10 cellular contexts compared by ENCODE assay signal in the genomic region with DNA sequence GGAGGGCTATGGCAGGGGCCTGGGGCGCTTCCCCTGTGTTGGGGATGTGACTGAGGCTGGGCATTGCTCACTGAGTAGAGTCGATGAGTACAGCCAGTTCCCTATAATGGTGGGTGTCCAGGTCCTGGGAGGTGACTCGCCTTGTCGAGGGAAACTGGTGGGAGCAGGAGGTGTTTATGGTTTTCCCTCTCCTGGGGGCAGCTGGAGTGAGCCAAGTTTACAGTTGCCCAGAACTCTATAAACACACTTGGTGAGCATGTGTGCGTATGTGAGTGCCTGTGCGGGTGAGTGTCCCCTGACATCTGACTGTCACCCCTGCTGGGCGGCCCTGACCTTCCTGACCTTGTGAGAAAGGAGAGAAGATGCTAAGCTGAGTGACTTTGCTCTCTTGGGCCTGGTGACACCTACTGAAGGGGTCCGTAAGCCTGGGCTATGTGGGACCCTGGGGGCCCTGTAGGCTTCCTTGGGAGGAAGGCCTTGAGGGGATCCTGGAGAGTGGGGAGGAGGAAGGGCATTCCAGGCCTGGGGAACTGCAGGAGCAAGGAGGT.
"Had no signal": no experiment of that assay in that cellular context is flagged by ENCODE, and none has a peak within 500 bp of the region (broad histone marks: within the 10 kb centered on the region; RNA-seq: fewer than 3 reads in every experiment).

No MANE protein-coding gene starts in this region.

- H3K27ac Mint-ChIP-seq: activated B cell treated with CpG ODN at 0.5 μM for 24 hours; activated CD4-positive, alpha-beta T cell treated with anti-CD3 and anti-CD28 coated beads, Interleukin-2, amount 10 ng/mL, durations not matched to agents 24 days and 14 days; activated naive CD4-positive, alpha-beta T cell treated with anti-CD3 and anti-CD28 coated beads for 36 hours; natural killer cell had no signal

- H3K4me1 ChIP-seq: sigmoid colon, uterus had no signal

- H3K4me1 Mint-ChIP-seq: activated B cell treated with CpG ODN at 0.5 μM for 24 hours; activated CD4-positive, alpha-beta T cell treated with anti-CD3 and anti-CD28 coated beads, Interleukin-2, amount 10 ng/mL, durations not matched to agents 24 days and 14 days; natural killer cell had no signal

- H3K4me3 ChIP-seq: adrenal gland, psoas muscle, sigmoid colon, uterus had no signal

- H3K36me3 Mint-ChIP-seq: natural killer cell had no signal

- H3K9me3 ChIP-seq: adrenal gland, psoas muscle, sigmoid colon, uterus had no signal

- H3K9me3 Mint-ChIP-seq: activated B cell treated with CpG ODN at 0.5 μM for 24 hours; activated CD4-positive, alpha-beta T cell treated with anti-CD3 and anti-CD28 coated beads, Interleukin-2, amount 10 ng/mL, durations not matched to agents 24 days and 14 days; activated naive CD4-positive, alpha-beta T cell treated with anti-CD3 and anti-CD28 coated beads for 36 hours; natural killer cell had no signal

- H3K4me3 Mint-ChIP-seq: activated B cell treated with CpG ODN at 0.5 μM for 24 hours; activated CD4-positive, alpha-beta T cell treated with anti-CD3 and anti-CD28 coated beads, Interleukin-2, amount 10 ng/mL, durations not matched to agents 24 days and 14 days; activated naive CD4-positive, alpha-beta T cell treated with anti-CD3 and anti-CD28 coated beads for 36 hours; natural killer cell had no signal

- H3K36me3 ChIP-seq: adrenal gland, brain microvascular endothelial cell, sigmoid colon, uterus had no signal

- H3K27ac ChIP-seq: adrenal gland, brain microvascular endothelial cell, psoas muscle, sigmoid colon, uterus had no signal

- DNase-seq: activated B cell treated with CpG ODN at 0.5 μM for 24 hours; activated CD4-positive, alpha-beta T cell treated with anti-CD3 and anti-CD28 coated beads, Interleukin-2, amount 10 ng/mL, durations not matched to agents 24 days and 14 days; activated naive CD4-positive, alpha-beta T cell treated with anti-CD3 and anti-CD28 coated beads for 36 hours; adrenal gland; brain microvascular endothelial cell; natural killer cell; psoas muscle; sigmoid colon; stimulated activated CD4-positive, alpha-beta T cell treated with anti-CD3 and anti-CD28 coated beads, Interleukin-4, amount 100 ng/mL, for 24 hours; uterus had no signal

- H3K27me3 ChIP-seq: adrenal gland, brain microvascular endothelial cell, sigmoid colon, uterus had no signal
